In the genomic region with DNA sequence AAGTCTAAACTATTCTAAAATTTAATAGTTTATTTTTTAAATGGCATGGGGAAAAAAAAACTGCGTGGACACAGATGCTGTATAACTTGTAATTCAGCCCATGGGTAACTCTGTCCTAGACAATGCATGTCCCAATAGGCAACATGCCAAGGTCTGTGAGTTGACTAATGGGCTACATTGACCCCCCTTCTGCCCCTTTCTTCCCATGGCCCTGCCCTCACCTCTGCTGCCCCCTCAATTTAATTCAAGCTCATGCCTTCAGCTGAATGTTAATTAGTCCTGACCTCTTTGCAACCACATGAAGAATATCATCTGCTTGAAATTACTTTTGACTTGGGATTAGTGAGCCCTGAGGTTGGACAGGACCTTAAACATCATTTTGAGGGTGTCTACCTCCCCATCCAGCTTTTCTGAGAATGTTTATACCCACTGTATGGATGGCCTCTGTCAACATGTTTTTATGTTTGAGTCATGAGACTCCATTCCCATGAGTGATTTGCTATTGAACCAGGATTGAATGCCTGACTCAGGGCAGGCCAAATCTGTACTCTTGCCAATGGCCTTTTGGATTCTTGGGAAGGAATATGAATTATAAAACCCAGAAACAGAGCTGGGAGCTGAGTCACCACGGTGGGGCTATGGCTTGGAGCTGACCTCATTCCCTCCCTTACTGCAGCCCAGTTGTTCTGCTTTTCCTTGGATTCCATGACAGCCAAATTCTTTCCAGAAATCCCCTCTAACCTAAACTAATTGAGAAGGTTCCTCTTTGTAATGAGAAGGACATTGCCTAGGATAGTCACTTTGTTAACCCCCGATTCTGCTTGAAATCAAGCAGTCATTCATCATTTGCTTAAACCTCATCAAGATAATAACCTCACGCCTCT, we compare ENCODE assay signal across 9 cellular contexts. TPM values are rescaled to one million over a fixed set of nuclear protein-coding genes. Genes with fewer than 3 reads are reported as not detected.
DNase-seq lines count a peak whose midpoint lies in the region; TF ChIP-seq lines count a peak whose summit lies in the region.
"Had no signal": no experiment of that assay in that cellular context is flagged by ENCODE, and none has a peak within 500 bp of the region (broad histone marks: within the 10 kb centered on the region; RNA-seq: fewer than 3 reads in every experiment).

No MANE protein-coding gene starts in this region.

- no peak overlapping the region for H2AK5ac ChIP-seq in H9 (ENCODE audit: insufficient read length, low read length)

- H3K36me3 ChIP-seq in thyroid gland = no peaks in the 10 kb centered on the region

- H4K20me1 ChIP-seq in H9 (ENCODE audit: control insufficient read depth, insufficient read depth, insufficient read length) = no peaks in the 10 kb centered on the region

- no peak overlapping the region for H3K4me3 ChIP-seq in thyroid gland (replicated peaks in 1 of 3)

- H3K27me3 Mint-ChIP-seq in brain = peaks cover 7% of the 10 kb centered on the region
- H3K27me3 Mint-ChIP-seq in H9 (ENCODE audit: low read depth) = no peaks in the 10 kb centered on the region

- H3K4me2 ChIP-seq in H9 (ENCODE audit: insufficient read depth, insufficient read length, low read length) = no peak overlapping the region

- H4K8ac ChIP-seq in H9 (replicated peaks; ENCODE audit: insufficient read length, low read depth, low read length) = no peak overlapping the region

- TF ChIP-seq CTCF in brain (conservative IDR thresholded peaks at IDR 0.05) (no peak), thyroid gland (IDR thresholded peaks at IDR 0.05) (no peak), H9 (conservative IDR thresholded peaks at IDR 0.05) (no peak)

- TF ChIP-seq POLR2A in thyroid gland (IDR thresholded peaks at IDR 0.05) = no peak

- H3K4me3 Mint-ChIP-seq in brain (no peak overlapping the region), H9 (no peak overlapping the region)
- H3K4me3 Mint-ChIP-seq: nephron progenitor cell had no signal

- no peak overlapping the region for H3K4ac ChIP-seq in H9 (ENCODE audit: low read depth, low read length)

- H2BK20ac ChIP-seq in H9 (ENCODE audit: low read depth, low read length, poor library complexity, severe bottlenecking) = no peak overlapping the region

- H2BK12ac ChIP-seq in H9 (ENCODE audit: insufficient read length, low read depth, low read length) = no peak overlapping the region

- no peak overlapping the region for H3K14ac ChIP-seq in H9 (ENCODE audit: insufficient read depth, low read length)

- H2BK5ac ChIP-seq in H9 (ENCODE audit: insufficient read length, low read length) = no peak overlapping the region

- H4K5ac ChIP-seq in H9 (ENCODE audit: insufficient read length, low read depth, low read length) = no peak overlapping the region

- H3K9me3 Mint-ChIP-seq in brain (no peaks in the 10 kb centered on the region), H9 (no peaks in the 10 kb centered on the region)
- H3K9me3 Mint-ChIP-seq: nephron progenitor cell had no signal

- no peak overlapping the region for H3K56ac ChIP-seq in H9 (ENCODE audit: insufficient read length, low read depth, low read length)

- intact Hi-C loops in thyroid gland (cut with DNase I) = no loop called here

- peak; percentile 76 for DNase-seq in HS-5 (ENCODE audit: low read depth)
- peak; percentile 92 for DNase-seq in hepatic stellate cell (ENCODE audit: low spot score)
- no peak for DNase-seq in thyroid gland
- DNase-seq in stimulated activated CD4-positive, alpha-beta T cell treated with anti-CD3 and anti-CD28 coated beads, Interleukin-1b, Interleukin-23, amount 100 ng/mL, for 48 hours = no peak
- DNase-seq in NCI-H748 treated with DMSO at 0.1 percent for 48 hours (lab: John Stamatoyannopoulos, UW) = no peak
- no peak for DNase-seq in NCI-H2227 treated with DMSO at 0.1 percent for 48 hours (lab: John Stamatoyannopoulos, UW)
- no peak for DNase-seq in H9
- DNase-seq: nephron progenitor cell had no signal

- H3K27ac Mint-ChIP-seq in brain (peak overlapping the region in 3 of 5 experiments; percentile 70 to 93 (median 87)), H9 (no peak overlapping the region; a peak in 1 of 7 replicates)
- H3K27ac Mint-ChIP-seq: nephron progenitor cell had no signal

- H3K36me3 Mint-ChIP-seq in brain (no peaks in the 10 kb centered on the region), H9 (ENCODE audit: insufficient read depth in 1 of 3, low read depth in 3 of 3) (no peaks in the 10 kb centered on the region)

- no peaks in the 10 kb centered on the region for H3K23me2 ChIP-seq in H9 (ENCODE audit: insufficient read length, low read depth, low read length, poor library complexity, severe bottlenecking)

- no peak overlapping the region for H2BK15ac ChIP-seq in H9 (ENCODE audit: low read depth, low read length)

- H3K27me3 ChIP-seq in thyroid gland (no peaks in the 10 kb centered on the region), H9 (ENCODE audit: insufficient read depth, low read length) (no peaks in the 10 kb centered on the region; the same call in 1 of the 2 replicates)

- H2AFZ ChIP-seq in H9 (ENCODE audit: low read length) = no peak overlapping the region

- H3K79me1 ChIP-seq in H9 (ENCODE audit: insufficient read depth, low read depth, low read length, poor library complexity, severe bottlenecking) = no peaks in the 10 kb centered on the region

- no peaks in the 10 kb centered on the region for H3K79me2 ChIP-seq in H9 (ENCODE audit: insufficient read depth, low read length)

- H2BK120ac ChIP-seq in H9 (ENCODE audit: low read depth, low read length, poor library complexity, severe bottlenecking) = no peak overlapping the region

- WGBS in thyroid gland, 2 donors = 72 to 83% methylated on average over 4 of the region's 4 CpGs
- WGBS in H9 (ENCODE audit: extremely low coverage, insufficient read length, low lambda C conversion rate) = no CpG with 5 or more reads among the region's 4 CpGs

- H3K18ac ChIP-seq in H9 (ENCODE audit: insufficient read length, low read depth, low read length) = no peak overlapping the region

- no peak overlapping the region for H3T11ph ChIP-seq in H9 (ENCODE audit: low read length)

- H3K9ac ChIP-seq in H9 (ENCODE audit: extremely low read depth, insufficient read length, low read length) = no peak overlapping the region

- H3K4me1 Mint-ChIP-seq in brain = peaks cover 37% of the 10 kb centered on the region
- no peaks in the 10 kb centered on the region for H3K4me1 Mint-ChIP-seq in H9

- no peak overlapping the region for H3K23ac ChIP-seq in H9 (ENCODE audit: insufficient read length, low read depth, low read length)

- peak overlapping the region in 2 of 3 donors; percentile 6 to 20 for H3K27ac ChIP-seq in thyroid gland
- H3K27ac ChIP-seq in H9 (ENCODE audit: insufficient read length, low read depth, low read length) = no peak overlapping the region

- H4K91ac ChIP-seq in H9 (ENCODE audit: insufficient read length, low read depth, low read length) = no peak overlapping the region

- H3K9me3 ChIP-seq in thyroid gland (no peaks in the 10 kb centered on the region), H9 (ENCODE audit: control insufficient read depth, low read depth, low read length) (no peaks in the 10 kb centered on the region)

- peaks cover 3 to 6% of the 10 kb centered on the region in 2 donors for H3K4me1 ChIP-seq in thyroid gland
- H3K4me1 ChIP-seq in H9 (ENCODE audit: insufficient read depth, low read length) = no peaks in the 10 kb centered on the region

RNA-seq across cellular contexts. Expression of a gene that starts 33.5 kb away (rescaled TPM):
- 7.1 TPM for polyA plus RNA-seq in brain (ENCODE audit: insufficient read depth, low read depth, low replicate concordance)
- total RNA-seq in thyroid gland (10 to 100 TPM; 31.6 to 52.1 (median 35.2) TPM), H9 (2021) (7.5 and 9.3 TPM in 2 replicates)

Comparison
In these comparisons a context has a peak if more than half of its experiments do, and no peak if none do; other contexts are left out.
1. DNase-seq: peak in HS-5 (single experiment) and hepatic stellate cell (single experiment); none in thyroid gland (0 of 2), stimulated activated CD4-positive, alpha-beta T cell treated with anti-CD3 and anti-CD28 coated beads, Interleukin-1b, Interleukin-23, amount 100 ng/mL, for 48 hours (single experiment), NCI-H748 treated with DMSO at 0.1 percent for 48 hours (single experiment), NCI-H2227 treated with DMSO at 0.1 percent for 48 hours (single experiment) and H9 (single experiment).
2. H3K27ac Mint-ChIP-seq: peak in brain (3 of 5); none in H9 (0 of 3).